8 cellular contexts compared by ENCODE assay signal in the genomic region with DNA sequence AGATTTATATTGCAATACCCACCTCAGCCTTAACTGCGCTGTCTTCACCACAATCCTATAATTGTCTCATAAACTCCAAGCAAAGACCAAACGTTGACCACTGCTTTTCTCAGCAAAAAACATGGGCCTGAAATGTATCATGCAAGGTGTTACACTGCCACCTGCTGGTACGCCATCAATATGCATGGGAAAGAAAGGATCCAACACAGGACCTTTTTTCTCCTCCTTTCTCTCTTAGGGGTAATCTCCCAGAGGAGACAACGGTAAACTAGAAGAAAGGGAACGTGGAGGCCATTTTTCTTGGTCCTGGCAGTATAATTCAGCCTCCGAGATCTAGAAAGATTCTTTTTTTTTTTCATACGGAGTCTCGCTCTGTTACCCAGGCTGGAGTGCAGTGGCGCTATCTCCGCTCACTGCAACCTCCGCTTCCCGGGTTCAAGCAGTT.
DNase-seq lines count a peak whose midpoint lies in the region; ATAC-seq and TF ChIP-seq lines count a peak whose summit lies in the region.

No MANE protein-coding gene starts in this region.

- no peaks in the 10 kb centered on the region for H3K36me3 ChIP-seq in lung (ENCODE audit: control insufficient read depth in 2 of 2, insufficient read depth in 2 of 2, low read length in 2 of 2)

- 38 to 41% methylated on average over 12 of the region's 12 CpGs for WGBS in lung, 2 donors

- intact Hi-C loops in dorsolateral prefrontal cortex (cut with DNase I), result loop anchor here (1.0 to 2.0 kb wide), 2 partner anchors 131 to 132 kb away; no protein-coding TSS in a partner anchor

- no peak overlapping the region for H3K4me3 ChIP-seq in dorsolateral prefrontal cortex
- no peak overlapping the region for H3K4me3 ChIP-seq in lung

- peak; percentile 94 to 100 (median 98) for TF ChIP-seq CTCF in dorsolateral prefrontal cortex (IDR thresholded peaks at IDR 0.05 in 54 of 56, conservative IDR thresholded peaks at IDR 0.05 in 2 of 56; ENCODE audit: low read depth in 1 of 56, partially characterized antibody in 56 of 56)
- TF ChIP-seq CTCF in lung (IDR thresholded peaks at IDR 0.05; ENCODE audit: control extremely low read depth, extremely low read depth), result peak; percentile 93

- H3K9me3 ChIP-seq in lung (ENCODE audit: control insufficient read depth in 2 of 2, insufficient read depth in 1 of 2, low read length in 1 of 2), result no peaks in the 10 kb centered on the region

- H3K27me3 ChIP-seq in dorsolateral prefrontal cortex, result peaks cover 0 to 5% (median 0%) of the 10 kb centered on the region in 45 donors
- no peaks in the 10 kb centered on the region for H3K27me3 ChIP-seq in lung (ENCODE audit: control insufficient read depth, insufficient read depth)

- peak; percentile 55 to 67 for DNase-seq in AML-193 (lab: John Stamatoyannopoulos, UW)
- peak; percentile 18 for DNase-seq in GM19238 (ENCODE audit: insufficient read length, low spot score)
- DNase-seq in NCI-H748 treated with DMSO at 0.1 percent for 48 hours (lab: John Stamatoyannopoulos, UW), result peak; percentile 32
- DNase-seq in activated CD4-positive, alpha-beta T cell treated with anti-CD3 and anti-CD28 coated beads, Interleukin-2, amount 50 U/mL, for 4 hours, result peak; percentile 78 to 82
- peak; percentile 44 to 91 (median 74) for DNase-seq in dorsolateral prefrontal cortex
- peak; percentile 86 for DNase-seq in lung (ENCODE audit: low spot score)
- peak; percentile 79 for DNase-seq in stimulated activated CD8-positive, alpha-beta memory T cell treated with anti-CD3 and anti-CD28 coated beads, Interleukin-15, amount 100 ng/mL, for 1 hour (ENCODE audit: low read depth)

- H3K27ac ChIP-seq in dorsolateral prefrontal cortex (no peak overlapping the region), lung (ENCODE audit: low read depth in 1 of 2, low read length in 1 of 2) (no peak overlapping the region)

- ATAC-seq in HG03521 (IDR thresholded peaks at IDR 0.05; ENCODE audit: unreplicated experiment) (peak; percentile 84), lung (ENCODE audit: insufficient read depth, low FRiP score) (peak; percentile 92)

- H3K4me1 ChIP-seq in lung (ENCODE audit: control insufficient read depth in 2 of 2, insufficient read depth in 2 of 2, low read length in 2 of 2), result peaks cover 0 to 2% of the 10 kb centered on the region in 2 donors

Comparison
In these comparisons a context has a peak if more than half of its experiments do, and no peak if none do; other contexts are left out.
1. DNase-seq: peak in every context shown above with its lines; median percentile 86 in lung; 80 in activated CD4-positive, alpha-beta T cell treated with anti-CD3 and anti-CD28 coated beads, Interleukin-2, amount 50 U/mL, for 4 hours; 79 in stimulated activated CD8-positive, alpha-beta memory T cell treated with anti-CD3 and anti-CD28 coated beads, Interleukin-15, amount 100 ng/mL, for 1 hour; 74 in dorsolateral prefrontal cortex; 61 in AML-193; 32 in NCI-H748 treated with DMSO at 0.1 percent for 48 hours; 18 in GM19238.